In genomic region chrX:41470706-41471105, GRCh38 we compare ENCODE assay signal across 30 cellular contexts. TPM values are rescaled to one million over a fixed set of nuclear protein-coding genes. Genes with fewer than 3 reads are reported as not detected.
"Had no signal": no experiment of that assay in that cellular context is flagged by ENCODE, and none has a peak within 500 bp of the region (broad histone marks: within the 10 kb centered on the region; RNA-seq: fewer than 3 reads in every experiment).

No MANE protein-coding gene starts in this region.

- H3K27ac ChIP-seq: coronary artery, dorsolateral prefrontal cortex, esophagus muscularis mucosa, heart right ventricle, lower lobe of right lung had no signal

- H3K36me3 Mint-ChIP-seq: naive thymus-derived CD4-positive, alpha-beta T cell had no signal

- H3K4me3 Mint-ChIP-seq: naive thymus-derived CD4-positive, alpha-beta T cell had no signal

- FAIRE-seq: colon, endothelial cell of umbilical vein, islet of Langerhans, keratinocyte had no signal

- H3K4me3 ChIP-seq: coronary artery, dorsolateral prefrontal cortex, esophagus muscularis mucosa, gastrocnemius medialis, heart right ventricle, lower lobe of right lung had no signal

- H3K36me3 ChIP-seq: esophagus muscularis mucosa, gastrocnemius medialis, heart right ventricle, lower lobe of right lung had no signal

- DNase-seq: dermis blood vessel endothelial cell; dorsolateral prefrontal cortex; effector CD4-positive, alpha-beta T cell; effector memory CD4-positive, alpha-beta T cell; foreskin melanocyte; gastrocnemius medialis; glutamatergic neuron; head of caudate nucleus; heart right ventricle; hippocampal formation; kidney glomerular epithelial cell; left colon; left ventricle myocardium superior; lower lobe of right lung; mesenchymal stem cell; midbrain; naive thymus-derived CD4-positive, alpha-beta T cell had no signal

- ATAC-seq: gastrocnemius medialis; heart right ventricle; left colon; left lobe of liver; left ventricle myocardium superior; lower lobe of right lung; naive thymus-derived CD4-positive, alpha-beta T cell had no signal

- H3K9me3 ChIP-seq: esophagus muscularis mucosa, gastrocnemius medialis, heart right ventricle, lower lobe of right lung had no signal

- H3K27ac Mint-ChIP-seq: naive thymus-derived CD4-positive, alpha-beta T cell had no signal

- H3K4me1 ChIP-seq: lower lobe of right lung had no signal

- H3K27me3 Mint-ChIP-seq: naive thymus-derived CD4-positive, alpha-beta T cell had no signal

- H3K27me3 ChIP-seq: gastrocnemius medialis, heart right ventricle had no signal

RNA-seq across cellular contexts. Expression of gene NYX, which starts 23.6 kb away (rescaled TPM):
- total RNA-seq: cerebellum; dermis blood vessel endothelial cell; endothelial cell of umbilical vein; esophagus muscularis mucosa; fibroblast of lung; glomerular endothelial cell; heart right ventricle; left colon; left lobe of liver; left ventricle myocardium superior; lower leg skin; lower lobe of right lung; lung microvascular endothelial cell; mucosa of gallbladder; naive thymus-derived CD4-positive, alpha-beta T cell had no signal
